In genomic region chr12:33588082-33588712, GRCh38 we compare ENCODE assay signal across 8 cellular contexts.
A peak's percentile ranks its signal among the peaks of the same experiment; 100 is the strongest.
DNase-seq lines count a peak whose midpoint lies in the region; ATAC-seq and TF ChIP-seq lines count a peak whose summit lies in the region.

No MANE protein-coding gene starts in this region.

- no peaks in the 10 kb centered on the region for H3K36me3 Mint-ChIP-seq in activated CD8-positive, alpha-beta T cell treated with anti-CD3 and anti-CD28 coated beads, Interleukin-2, amount 10 ng/mL, durations not matched to agents 7 days and 5 days (ENCODE audit: low read depth)

- no peaks in the 10 kb centered on the region for H3K4me1 ChIP-seq in Karpas-422 (ENCODE audit: low read length)

- no peak overlapping the region for H3K4me3 Mint-ChIP-seq in activated CD8-positive, alpha-beta T cell treated with anti-CD3 and anti-CD28 coated beads, Interleukin-2, amount 10 ng/mL, durations not matched to agents 7 days and 5 days

- no peak overlapping the region for H3K9ac ChIP-seq in Karpas-422 (ENCODE audit: low read length)

- H2AFZ ChIP-seq in Karpas-422 (ENCODE audit: low read length) = no peak overlapping the region

- ATAC-seq in GM18861 (IDR thresholded peaks at IDR 0.05; ENCODE audit: unreplicated experiment) (peak; percentile 96), HG03095 (IDR thresholded peaks at IDR 0.05; ENCODE audit: unreplicated experiment) (peak; percentile 91)
- no peak for ATAC-seq in activated CD8-positive, alpha-beta T cell treated with anti-CD3 and anti-CD28 coated beads, Interleukin-2, amount 10 ng/mL, durations not matched to agents 7 days and 5 days

- H3K4me1 Mint-ChIP-seq in activated CD8-positive, alpha-beta T cell treated with anti-CD3 and anti-CD28 coated beads, Interleukin-2, amount 10 ng/mL, durations not matched to agents 7 days and 5 days (ENCODE audit: low read depth) = no peaks in the 10 kb centered on the region

- H3K79me2 ChIP-seq in Karpas-422 (ENCODE audit: low read length) = no peaks in the 10 kb centered on the region

- CTCF ChIA-PET in activated CD8-positive, alpha-beta T cell treated with anti-CD3 and anti-CD28 coated beads, Interleukin-2, amount 10 ng/mL, durations not matched to agents 7 days and 5 days (lab: Charles Lee) = no interaction called here
- CTCF ChIA-PET in HEK293T (lab: Yijun Ruan, JAX) = no interaction called here

- no peaks in the 10 kb centered on the region for H3K9me2 ChIP-seq in Karpas-422 (replicated peaks; ENCODE audit: insufficient read depth, low read length)

- 0 out of 2 replicates have a peak, but pooled peaks cover 3% of the 10 kb centered on the region for H3K9me3 ChIP-seq in Karpas-422 (ENCODE audit: low read length)

- no peak overlapping the region for H3K27ac ChIP-seq in Karpas-422 (ENCODE audit: low read length)

- no peak overlapping the region for H3K4me2 ChIP-seq in Karpas-422 (ENCODE audit: low read depth, low read length, poor library complexity, severe bottlenecking)

- POLR2A ChIA-PET in activated CD8-positive, alpha-beta T cell treated with anti-CD3 and anti-CD28 coated beads, Interleukin-2, amount 10 ng/mL, durations not matched to agents 7 days and 5 days (lab: Charles Lee) = no interaction called here
- POLR2A ChIA-PET in HEK293T (lab: Yijun Ruan, JAX) = no interaction called here

- no peak overlapping the region for H3K27ac Mint-ChIP-seq in activated CD8-positive, alpha-beta T cell treated with anti-CD3 and anti-CD28 coated beads, Interleukin-2, amount 10 ng/mL, durations not matched to agents 7 days and 5 days

- H3K27me3 ChIP-seq in Karpas-422 (ENCODE audit: low read length) = no peaks in the 10 kb centered on the region

- DNase-seq in SIG-M5 treated with dmso at 0.1 percent for 504 hours (lab: John Stamatoyannopoulos, UW; ENCODE audit: unreplicated experiment) (peak; percentile 96), iris pigment epithelial cell (ENCODE audit: low read depth) (peak; percentile 82), Karpas-422 (no peak), NCI-H2081 treated with DMSO at 0.1 percent for 48 hours (lab: John Stamatoyannopoulos, UW) (no peak), HEK293T (ENCODE audit: extremely low spot score) (no peak)
- no peak for DNase-seq in activated CD8-positive, alpha-beta T cell treated with anti-CD3 and anti-CD28 coated beads, Interleukin-2, amount 10 ng/mL, durations not matched to agents 7 days and 5 days

- H4K20me1 ChIP-seq in Karpas-422 (ENCODE audit: insufficient read depth, low read depth, low read length) = no peaks in the 10 kb centered on the region

- H3K9me3 Mint-ChIP-seq in activated CD8-positive, alpha-beta T cell treated with anti-CD3 and anti-CD28 coated beads, Interleukin-2, amount 10 ng/mL, durations not matched to agents 7 days and 5 days (ENCODE audit: insufficient read depth) = no peaks in the 10 kb centered on the region

- H3K4me3 ChIP-seq in Karpas-422 (ENCODE audit: low read length) = no peak overlapping the region

- H3K36me3 ChIP-seq in Karpas-422 (ENCODE audit: insufficient read depth, low read length) = no peaks in the 10 kb centered on the region

- no peaks in the 10 kb centered on the region for H3K27me3 Mint-ChIP-seq in activated CD8-positive, alpha-beta T cell treated with anti-CD3 and anti-CD28 coated beads, Interleukin-2, amount 10 ng/mL, durations not matched to agents 7 days and 5 days (ENCODE audit: low read depth)

TF ChIP-seq in HEK293T, 16 proteins besides CTCF, POLR2A, EP300 and RAD21:
- TF ChIP-seq L3MBTL2 (conservative IDR thresholded peaks at IDR 0.05) = no peak
- no peak for TF ChIP-seq FOXA1 (IDR thresholded peaks at IDR 0.05)
- TF ChIP-seq LEF1 (IDR thresholded peaks at IDR 0.05; ENCODE audit: borderline replicate concordance) = no peak
- no peak for TF ChIP-seq ARNT (IDR thresholded peaks at IDR 0.05)
- TF ChIP-seq CTBP1 (IDR thresholded peaks at IDR 0.05; ENCODE audit: borderline replicate concordance) = no peak

Comparison
In these comparisons a context has a peak if more than half of its experiments do, and no peak if none do; other contexts are left out.
1. DNase-seq: peak in SIG-M5 treated with dmso at 0.1 percent for 504 hours (single experiment) and iris pigment epithelial cell (single experiment); none in Karpas-422 (single experiment), activated CD8-positive, alpha-beta T cell treated with anti-CD3 and anti-CD28 coated beads, Interleukin-2, amount 10 ng/mL, durations not matched to agents 7 days and 5 days (single experiment), NCI-H2081 treated with DMSO at 0.1 percent for 48 hours (single experiment) and HEK293T (single experiment).